ENCODE assay signal across 8 cellular contexts in genomic region chr14:49992901-49993335, GRCh38.
DNase-seq lines count a peak whose midpoint lies in the region; ATAC-seq and TF ChIP-seq lines count a peak whose summit lies in the region.

No MANE protein-coding gene starts in this region.

- ATAC-seq in HG02588 (IDR thresholded peaks at IDR 0.05; ENCODE audit: unreplicated experiment), result peak; percentile 95

- intact Hi-C loops in colonic mucosa (cut with DNase I), result no loop called here

- no peaks in the 10 kb centered on the region for H3K27me3 ChIP-seq in BE2C
- no peaks in the 10 kb centered on the region for H3K27me3 ChIP-seq in colonic mucosa

- peak overlapping the region in 1 of 2 donors; percentile 32 for H3K9ac ChIP-seq in colonic mucosa (ENCODE audit: low read depth in 2 of 2, low read length in 2 of 2)

- no peak overlapping the region for H3K27ac ChIP-seq in colonic mucosa

- no peaks in the 10 kb centered on the region for H3K9me3 ChIP-seq in BE2C
- no peaks in the 10 kb centered on the region for H3K9me3 ChIP-seq in colonic mucosa

- TF ChIP-seq CTCF in BE2C (IDR thresholded peaks at IDR 0.05; ENCODE audit: low read depth, low read length) (no peak), colonic mucosa (IDR thresholded peaks at IDR 0.05) (no peak)

- DNase-seq in activated CD4-positive, alpha-beta T cell treated with anti-CD3 and anti-CD28 coated beads for 48 hours, result peak; percentile 66
- DNase-seq in activated CD4-positive, alpha-beta T cell treated with anti-CD3 and anti-CD28 coated beads for 1 hour, result no peak
- DNase-seq in RPMI7951 (ENCODE audit: low read depth), result peak; percentile 88
- peak; percentile 49 for DNase-seq in hepatic stellate cell (ENCODE audit: low spot score)
- no peak for DNase-seq in UCSD-AML1 (lab: John Stamatoyannopoulos, UW; ENCODE audit: unreplicated experiment)
- no peak for DNase-seq in BE2C
- DNase-seq in colonic mucosa, result no peak

- H3K4me3 ChIP-seq in BE2C (ENCODE audit: low read depth, low read length) (no peak overlapping the region), colonic mucosa (no peak overlapping the region)

- no peaks in the 10 kb centered on the region for H3K4me1 ChIP-seq in BE2C
- no peaks in the 10 kb centered on the region for H3K4me1 ChIP-seq in colonic mucosa

- H3K36me3 ChIP-seq in BE2C (no peaks in the 10 kb centered on the region), colonic mucosa (no peaks in the 10 kb centered on the region)

Comparison
In these comparisons a context has a peak if more than half of its experiments do, and no peak if none do; other contexts are left out.
1. DNase-seq: peak in activated CD4-positive, alpha-beta T cell treated with anti-CD3 and anti-CD28 coated beads for 48 hours (single experiment), RPMI7951 (single experiment) and hepatic stellate cell (single experiment); none in activated CD4-positive, alpha-beta T cell treated with anti-CD3 and anti-CD28 coated beads for 1 hour (single experiment), UCSD-AML1 (single experiment), BE2C (single experiment) and colonic mucosa (single experiment).